In the genomic region with DNA sequence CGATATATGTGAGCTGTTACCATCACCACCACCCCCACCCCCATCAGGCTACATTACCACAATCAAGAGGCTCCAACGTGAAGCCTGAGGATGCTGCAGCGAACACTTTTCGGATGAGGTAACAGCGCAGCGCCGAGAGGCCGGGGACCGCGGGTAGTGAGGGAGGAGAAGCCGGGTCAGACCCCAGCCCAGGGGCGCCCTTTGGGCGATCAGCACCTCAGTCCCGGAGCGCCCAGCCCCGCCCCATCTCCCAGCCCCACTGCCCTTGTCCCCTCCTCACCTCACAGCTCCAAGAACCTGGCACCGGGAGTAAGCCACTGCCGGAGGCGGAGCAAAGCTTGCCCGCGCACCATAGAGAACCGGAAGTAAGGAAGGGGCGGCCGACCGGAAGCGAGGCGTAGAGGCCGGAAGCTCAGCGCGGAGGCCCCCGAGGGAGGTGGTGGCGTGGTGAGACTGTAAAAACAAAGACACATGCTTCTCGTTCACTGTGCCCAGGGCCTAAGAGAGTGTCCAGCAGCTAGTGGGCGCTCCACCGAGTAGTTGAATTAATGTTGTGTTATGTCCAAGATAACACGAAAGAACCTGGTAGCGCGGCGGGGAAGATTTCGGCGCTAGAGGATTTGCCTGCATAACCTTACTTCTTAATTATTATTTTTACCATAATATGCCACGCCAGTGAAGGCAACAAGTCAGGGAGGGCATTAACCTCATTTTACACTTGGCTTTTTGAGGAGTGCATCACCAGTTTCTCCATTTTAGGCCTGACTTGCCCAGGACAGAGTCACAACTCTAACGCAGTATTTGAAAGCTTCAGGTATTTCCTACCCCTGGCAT, we compare ENCODE assay signal across 8 cellular contexts. TPM values are rescaled to one million over a fixed set of nuclear protein-coding genes. Genes with fewer than 3 reads are reported as not detected.
DNase-seq lines count a peak whose midpoint lies in the region; ATAC-seq lines count a peak whose summit lies in the region.

A gene (minus strand): TSS at position 367 of the 834 bp plus-strand sequence. CDS start 4,610 bp downstream, outside the sequence.

- H3K4me3 Mint-ChIP-seq in IgD-negative memory B cell: peak within 1 kb of the TSS; percentile 85 to 96 (median 95)

- peak within 1 kb of the TSS; percentile 48 to 96 (median 96) for H3K27ac Mint-ChIP-seq in IgD-negative memory B cell

- no peaks in the 10 kb centered on the region for H3K9me3 ChIP-seq in mononuclear cell (ENCODE audit: low read depth, low read length)

- no peaks in the 10 kb centered on the region for H3K9me3 Mint-ChIP-seq in IgD-negative memory B cell

- no peaks in the 10 kb centered on the region for H3K27me3 Mint-ChIP-seq in IgD-negative memory B cell

- peaks cover 5% of the 10 kb centered on the region for H3K36me3 Mint-ChIP-seq in IgD-negative memory B cell

- no peaks in the 10 kb centered on the region for H3K27me3 ChIP-seq in mononuclear cell (ENCODE audit: insufficient read depth, low read length)

- peak; percentile 94 for DNase-seq in DMS153 treated with DMSO at 0.1 percent for 48 hours (lab: John Stamatoyannopoulos, UW; ENCODE audit: unreplicated experiment)
- peak; percentile 98 for DNase-seq in OCI-M1 (lab: John Stamatoyannopoulos, UW)
- peak; percentile 88 for DNase-seq in activated T-cell treated with anti-CD3 and anti-CD28 coated beads for 24 hours (ENCODE audit: low read depth)
- DNase-seq in epidermal melanocyte (ENCODE audit: insufficient read length, low spot score): peak; percentile 99
- DNase-seq in stimulated activated CD8-positive, alpha-beta memory T cell treated with anti-CD3 and anti-CD28 coated beads, Interleukin-4, amount 100 ng/mL, for 1 hour (ENCODE audit: low read depth in 2 of 2, low spot score in 1 of 2): peak; percentile 78 to 82

- peak; percentile 93 for ATAC-seq in GM21529 (IDR thresholded peaks at IDR 0.05; ENCODE audit: unreplicated experiment)

- H3K4me3 ChIP-seq in mononuclear cell (ENCODE audit: low read length): peak within 1 kb of the TSS; percentile 74

- H3K4me1 ChIP-seq in mononuclear cell (ENCODE audit: insufficient read depth, low read length): peaks cover 9% of the 10 kb centered on the region

- H3K4me1 Mint-ChIP-seq in IgD-negative memory B cell: peaks cover 8 to 20% (median 11%) of the 10 kb centered on the region in 3 donors

RNA-seq across cellular contexts. Expression of the gene that starts here (rescaled TPM):
- 30.1 TPM for polyA plus RNA-seq in IgD-negative memory B cell
- 27.9 TPM for total RNA-seq in mononuclear cell

Comparison
In these comparisons a context has a peak if more than half of its experiments do, and no peak if none do; other contexts are left out.
1. Peak in every context shown above with its lines: DNase-seq, ATAC-seq and H3K4me3 ChIP-seq.